ENCODE assay signal across 8 cellular contexts in the genomic region with DNA sequence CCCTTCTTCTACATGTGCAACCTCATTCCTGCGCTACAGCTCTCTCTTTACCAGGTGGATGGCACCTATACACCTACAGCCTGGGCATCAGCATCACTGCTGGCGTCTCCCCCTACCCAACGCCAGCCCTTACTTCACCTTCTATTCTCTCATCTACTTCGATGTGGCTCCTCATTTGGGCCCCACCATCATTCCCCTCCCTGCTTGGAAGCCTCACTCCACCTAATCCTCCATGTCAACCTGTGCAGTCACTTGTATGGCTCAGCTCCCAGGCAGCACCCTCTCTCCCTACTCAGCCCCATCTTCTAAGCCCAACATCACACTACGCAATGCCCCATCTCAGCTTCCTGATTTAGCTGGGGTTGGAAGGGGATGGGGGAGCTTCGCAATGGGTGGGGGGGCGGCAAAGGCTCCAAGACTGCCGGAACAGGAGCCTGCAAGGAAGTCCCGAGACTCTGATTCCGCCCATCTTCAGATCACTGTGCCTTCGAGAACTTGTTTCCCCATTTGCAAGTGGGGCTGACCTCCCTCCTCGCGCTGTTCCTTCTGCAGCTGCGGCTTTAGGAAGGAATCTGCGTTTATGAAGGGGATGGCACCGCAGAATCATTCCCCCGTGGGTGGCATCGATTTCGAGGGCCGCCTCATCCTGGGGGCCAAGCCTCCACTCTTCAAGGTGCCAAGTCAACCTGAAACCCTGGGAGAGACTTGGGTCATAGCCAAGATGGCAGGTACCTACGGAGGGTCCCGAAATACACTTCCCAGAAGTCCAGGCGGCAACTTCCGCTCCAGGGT. TPM values are rescaled to one million over a fixed set of nuclear protein-coding genes. Genes with fewer than 3 reads are reported as not detected.
DNase-seq lines count a peak whose midpoint lies in the region; ATAC-seq and TF ChIP-seq lines count a peak whose summit lies in the region.

No MANE protein-coding gene starts in this region.

- no peak for DNase-seq in CD4-positive, CD25-positive, alpha-beta regulatory T cell
- DNase-seq in endothelial cell (ENCODE audit: low spot score): no peak
- DNase-seq in omental fat pad (ENCODE audit: low spot score): peak; percentile 21
- no peak for DNase-seq in activated effector memory CD4-positive, alpha-beta T cell treated with Interleukin-2 at 50 U/mL for 16 hours

- peaks cover 33% of the 10 kb centered on the region for H3K4me1 ChIP-seq in CD4-positive, CD25-positive, alpha-beta regulatory T cell (ENCODE audit: control insufficient read depth, insufficient read depth, low read length, poor library complexity, severe bottlenecking)
- H3K4me1 ChIP-seq in OCI-LY1 (ENCODE audit: insufficient read depth, low read length, severe bottlenecking): peaks cover 29% of the 10 kb centered on the region

- H3K27ac Mint-ChIP-seq in CD4-positive, CD25-positive, alpha-beta regulatory T cell: peak overlapping the region; percentile 99 to 100 (median 100)
- peak overlapping the region; percentile 100 for H3K27ac Mint-ChIP-seq in endothelial cell (ENCODE audit: unreplicated experiment)

- H3K27me3 Mint-ChIP-seq in CD4-positive, CD25-positive, alpha-beta regulatory T cell: peaks cover 10% of the 10 kb centered on the region
- H3K27me3 Mint-ChIP-seq in endothelial cell (ENCODE audit: unreplicated experiment): peaks cover 28% of the 10 kb centered on the region

- TF ChIP-seq CTCF in OCI-LY1 (IDR thresholded peaks at IDR 0.05; ENCODE audit: low read length) (no peak), endothelial cell (IDR thresholded peaks at IDR 0.05; ENCODE audit: unreplicated experiment) (no peak), omental fat pad (IDR thresholded peaks at IDR 0.05) (no peak)

- H3K9me3 ChIP-seq in CD4-positive, CD25-positive, alpha-beta regulatory T cell (ENCODE audit: control insufficient read depth in 2 of 2, low read length in 2 of 2): no peaks in the 10 kb centered on the region
- no peaks in the 10 kb centered on the region for H3K9me3 ChIP-seq in OCI-LY1 (ENCODE audit: low read length)

- H3K27me3 ChIP-seq in CD4-positive, CD25-positive, alpha-beta regulatory T cell (ENCODE audit: control insufficient read depth, insufficient read depth, low read length): no peaks in the 10 kb centered on the region
- H3K27me3 ChIP-seq in OCI-LY1 (ENCODE audit: insufficient read depth, low read length): no peaks in the 10 kb centered on the region

- peak overlapping the region; percentile 86 for H3K4me2 ChIP-seq in OCI-LY1 (ENCODE audit: low read length)

- ATAC-seq in CD4-positive, CD25-positive, alpha-beta regulatory T cell (ENCODE audit: low read depth in 2 of 2): no peak
- ATAC-seq in omental fat pad (ENCODE audit: low FRiP score): no peak
- no peak for ATAC-seq in GM18519 (IDR thresholded peaks at IDR 0.05; ENCODE audit: low FRiP score, unreplicated experiment)
- no peak for ATAC-seq in HG02571 (IDR thresholded peaks at IDR 0.05; ENCODE audit: unreplicated experiment)
- ATAC-seq in GM21528 (IDR thresholded peaks at IDR 0.05; ENCODE audit: low FRiP score, unreplicated experiment): no peak

- H3K79me2 ChIP-seq in OCI-LY1 (ENCODE audit: insufficient read depth, low read length): no peaks in the 10 kb centered on the region

- peak overlapping the region; percentile 88 to 100 (median 97) for H3K4me3 Mint-ChIP-seq in CD4-positive, CD25-positive, alpha-beta regulatory T cell
- H3K4me3 Mint-ChIP-seq in endothelial cell (ENCODE audit: unreplicated experiment): peak overlapping the region; percentile 99

- H2AFZ ChIP-seq in OCI-LY1 (ENCODE audit: low read length): no peak overlapping the region

- H3K9me2 ChIP-seq in OCI-LY1 (ENCODE audit: low read depth, low read length): no peaks in the 10 kb centered on the region

- peaks cover 0 to 39% (median 23%) of the 10 kb centered on the region in 4 donors for H3K4me1 Mint-ChIP-seq in CD4-positive, CD25-positive, alpha-beta regulatory T cell
- peaks cover 24% of the 10 kb centered on the region for H3K4me1 Mint-ChIP-seq in endothelial cell (ENCODE audit: unreplicated experiment)

- H3K9ac ChIP-seq in OCI-LY1 (ENCODE audit: low read length): peak overlapping the region; percentile 76

- peak overlapping the region; percentile 100 for H3K27ac ChIP-seq in CD4-positive, CD25-positive, alpha-beta regulatory T cell (ENCODE audit: insufficient read depth, low read length, poor library complexity, severe bottlenecking)
- peak overlapping the region; percentile 90 for H3K27ac ChIP-seq in OCI-LY1 (ENCODE audit: low read depth, low read length, poor library complexity, severe bottlenecking)

- peak overlapping the region; percentile 76 for H3K4me3 ChIP-seq in CD4-positive, CD25-positive, alpha-beta regulatory T cell (ENCODE audit: low read depth, low read length)
- H3K4me3 ChIP-seq in OCI-LY1 (ENCODE audit: low read depth, low read length, poor library complexity, severe bottlenecking): peak overlapping the region; percentile 65

- H3K9me3 Mint-ChIP-seq in CD4-positive, CD25-positive, alpha-beta regulatory T cell: no peaks in the 10 kb centered on the region
- no peaks in the 10 kb centered on the region for H3K9me3 Mint-ChIP-seq in endothelial cell (ENCODE audit: unreplicated experiment)

- H4K20me1 ChIP-seq in OCI-LY1 (ENCODE audit: insufficient read depth, low read length): no peaks in the 10 kb centered on the region

- H3F3A ChIP-seq in OCI-LY1 (ENCODE audit: insufficient read depth, low read length): peaks cover 5% of the 10 kb centered on the region; the same call in 1 of the 2 replicates

- H3K36me3 ChIP-seq in CD4-positive, CD25-positive, alpha-beta regulatory T cell (ENCODE audit: control insufficient read depth, insufficient read depth, low read length): no peaks in the 10 kb centered on the region
- H3K36me3 ChIP-seq in OCI-LY1 (ENCODE audit: insufficient read depth, low read length): peaks cover 20% of the 10 kb centered on the region; the same call in 1 of the 2 replicates

- H3K36me3 Mint-ChIP-seq in CD4-positive, CD25-positive, alpha-beta regulatory T cell: peaks cover 8% of the 10 kb centered on the region
- H3K36me3 Mint-ChIP-seq in endothelial cell (ENCODE audit: low read depth, unreplicated experiment): peaks cover 34% of the 10 kb centered on the region

RNA-seq across cellular contexts. Expression of a gene that starts 0.9 kb away (rescaled TPM):
- 15.6 TPM for total RNA-seq in CD4-positive, CD25-positive, alpha-beta regulatory T cell
- 1 to 10 TPM; 7.4 to 8.9 (median 7.9) TPM for polyA plus RNA-seq in CD4-positive, CD25-positive, alpha-beta regulatory T cell
- total RNA-seq in endothelial cell (ENCODE audit: unreplicated experiment): 18.6 TPM
- total RNA-seq in omental fat pad: 10 to 100 TPM; 15.8 to 32.5 (median 22.1) TPM

RNA-seq across cellular contexts. Expression of a gene that starts 13.8 kb away (rescaled TPM):
- 50.2 TPM for total RNA-seq in CD4-positive, CD25-positive, alpha-beta regulatory T cell
- polyA plus RNA-seq in CD4-positive, CD25-positive, alpha-beta regulatory T cell: 10 to 100 TPM in 2 of 4 donors, 1 to 10 TPM in 2; 8.7 to 17.2 (median 12.9) TPM
- total RNA-seq in endothelial cell (ENCODE audit: unreplicated experiment): 81.6 TPM
- total RNA-seq in omental fat pad: 10 to 100 TPM; 19.4 to 26.2 (median 23.3) TPM

RNA-seq across cellular contexts. Expression of a gene that starts 17.3 kb away (rescaled TPM):
- total RNA-seq in CD4-positive, CD25-positive, alpha-beta regulatory T cell: 83.1 TPM
- 100 to 1,000 TPM; 210 to 273 (median 240) TPM for polyA plus RNA-seq in CD4-positive, CD25-positive, alpha-beta regulatory T cell
- total RNA-seq in endothelial cell (ENCODE audit: unreplicated experiment): 130 TPM
- total RNA-seq in omental fat pad: 100 to 1,000 TPM in 2 of 4 donors, 10 to 100 TPM in 2; 87.0 to 115 (median 99.6) TPM

RNA-seq across cellular contexts. Expression of a gene that starts 28.4 kb away (rescaled TPM):
- 379 TPM for total RNA-seq in CD4-positive, CD25-positive, alpha-beta regulatory T cell
- polyA plus RNA-seq in CD4-positive, CD25-positive, alpha-beta regulatory T cell: 10 to 100 TPM; 34.5 to 52.4 (median 44.0) TPM
- total RNA-seq in endothelial cell (ENCODE audit: unreplicated experiment): 457 TPM
- 100 to 1,000 TPM; 151 to 238 (median 166) TPM for total RNA-seq in omental fat pad

RNA-seq across cellular contexts. Expression of a gene that starts 52.6 kb away (rescaled TPM):
- 8.0 TPM for total RNA-seq in CD4-positive, CD25-positive, alpha-beta regulatory T cell
- 1 to 10 TPM; 4.2 to 5.7 (median 4.9) TPM for polyA plus RNA-seq in CD4-positive, CD25-positive, alpha-beta regulatory T cell
- total RNA-seq in endothelial cell (ENCODE audit: unreplicated experiment) (22.2 TPM), omental fat pad (10 to 100 TPM in 1 of 4 donors, 1 to 10 TPM in 3; 4.6 to 10.2 (median 8.4) TPM)
